In genomic region chr5:160188968-160189319, GRCh38 we compare ENCODE assay signal across 1 cellular context.
TF ChIP-seq lines count a peak whose summit lies in the region.

No MANE protein-coding gene starts in this region.

TF ChIP-seq in IMR-90, 13 proteins besides CTCF, POLR2A, EP300 and RAD21:
- TF ChIP-seq ELK1 (IDR thresholded peaks at IDR 0.05; ENCODE audit: borderline replicate concordance, low read depth, low read length) (no peak), CEBPB (IDR thresholded peaks at IDR 0.05; ENCODE audit: low read depth, low read length) (no peak), FOS (IDR thresholded peaks at IDR 0.05; ENCODE audit: low read depth, low read length) (no peak), RCOR1 (IDR thresholded peaks at IDR 0.05; ENCODE audit: insufficient replicate concordance, low read length) (no peak)
